8 cellular contexts compared by ENCODE assay signal in the genomic region with DNA sequence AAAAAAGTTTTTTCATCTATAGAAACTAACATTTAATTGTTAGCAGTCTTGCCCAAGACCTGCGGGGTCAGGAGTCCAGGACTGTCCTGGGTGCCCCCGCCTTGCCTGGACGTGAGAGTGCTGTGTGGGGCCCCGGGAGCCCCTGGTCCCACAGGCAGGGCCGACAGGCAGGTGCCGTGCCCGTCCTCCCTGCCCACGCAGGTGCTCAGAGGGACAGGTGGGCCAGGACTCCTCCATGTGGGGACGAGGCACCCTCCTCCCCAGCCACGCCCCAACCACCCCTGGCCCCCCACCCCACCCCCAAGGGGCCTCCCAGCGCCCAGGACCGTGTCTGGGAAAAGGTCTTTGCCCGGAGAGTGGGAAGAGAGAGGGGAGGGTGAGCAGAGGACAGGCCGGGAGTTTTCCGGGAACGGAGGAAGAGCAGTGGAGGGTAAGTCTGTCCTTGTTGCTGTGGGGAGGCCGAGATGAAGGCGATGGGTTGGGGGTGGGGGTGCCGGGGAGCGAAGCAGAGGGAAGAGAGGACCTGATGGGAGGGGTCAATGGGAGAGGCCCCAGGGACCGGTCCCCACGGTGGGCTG. TPM values are rescaled to one million over a fixed set of nuclear protein-coding genes. Genes with fewer than 3 reads are reported as not detected.
A peak's percentile ranks its signal among the peaks of the same experiment; 100 is the strongest.
DNase-seq lines count a peak whose midpoint lies in the region; ATAC-seq and TF ChIP-seq lines count a peak whose summit lies in the region.

No MANE protein-coding gene starts in this region.

- H3K9me3 Mint-ChIP-seq in dendritic cell treated with granulocyte-macrophage colony-stimulating factor and Interleukin-4, amounts not matched to agents 40 ng/mL and 50 ng/mL, for 4 days = no peaks in the 10 kb centered on the region
- no peaks in the 10 kb centered on the region for H3K9me3 Mint-ChIP-seq in naive B cell

- CTCF ChIA-PET in BJ (lab: Yijun Ruan, JAX) = interaction anchor here (0.7 to 1.7 kb wide), 3 partner anchors 64 to 80 kb away, joined by 3 read pairs; a partner anchor contains a TSS

- peak overlapping the region; percentile 92 for H3K27ac Mint-ChIP-seq in dendritic cell treated with granulocyte-macrophage colony-stimulating factor and Interleukin-4, amounts not matched to agents 40 ng/mL and 50 ng/mL, for 4 days
- H3K27ac Mint-ChIP-seq in naive B cell = peak overlapping the region in 4 of 6 donors; percentile 59 to 89 (median 83)

- peaks cover under 1% of the 10 kb centered on the region for H3K36me3 Mint-ChIP-seq in dendritic cell treated with granulocyte-macrophage colony-stimulating factor and Interleukin-4, amounts not matched to agents 40 ng/mL and 50 ng/mL, for 4 days (ENCODE audit: low read depth)
- H3K36me3 Mint-ChIP-seq in naive B cell = no peaks in the 10 kb centered on the region

- POLR2A ChIA-PET in BJ (lab: Charles Lee) = no interaction called here

- TF ChIP-seq CTCF in BJ (IDR thresholded peaks at IDR 0.05; ENCODE audit: insufficient read depth, low read depth, low read length) = no peak

- ATAC-seq in naive B cell (ENCODE audit: low read depth in 2 of 2) = no peak
- ATAC-seq in GM21360 (IDR thresholded peaks at IDR 0.05; ENCODE audit: unreplicated experiment) = no peak

- peaks cover 45% of the 10 kb centered on the region for H3K4me1 Mint-ChIP-seq in dendritic cell treated with granulocyte-macrophage colony-stimulating factor and Interleukin-4, amounts not matched to agents 40 ng/mL and 50 ng/mL, for 4 days (ENCODE audit: low read depth)
- peaks cover 6 to 20% (median 8%) of the 10 kb centered on the region in 3 donors for H3K4me1 Mint-ChIP-seq in naive B cell

- no peaks in the 10 kb centered on the region for H3K36me3 ChIP-seq in BJ (ENCODE audit: control insufficient read depth, insufficient read depth, low read length)

- H3K4me3 ChIP-seq in BJ (ENCODE audit: low read depth, low read length) = peak overlapping the region; percentile 68

- DNase-seq in BJ (ENCODE audit: low read depth) (no peak), NCI-H146 (lab: John Stamatoyannopoulos, UW) (peak; percentile 34), naive B cell (no peak), GM03348 (ENCODE audit: low spot score) (no peak), DMS153 (lab: John Stamatoyannopoulos, UW) (no peak), Kasumi-1 (lab: John Stamatoyannopoulos, UW) (no peak)

- H3K4me3 Mint-ChIP-seq in dendritic cell treated with granulocyte-macrophage colony-stimulating factor and Interleukin-4, amounts not matched to agents 40 ng/mL and 50 ng/mL, for 4 days = peak overlapping the region; percentile 95
- peak overlapping the region; percentile 75 to 93 (median 84) for H3K4me3 Mint-ChIP-seq in naive B cell

- no peaks in the 10 kb centered on the region for H3K27me3 ChIP-seq in BJ (ENCODE audit: control insufficient read depth, insufficient read depth, low read length)

- no peaks in the 10 kb centered on the region for H3K27me3 Mint-ChIP-seq in dendritic cell treated with granulocyte-macrophage colony-stimulating factor and Interleukin-4, amounts not matched to agents 40 ng/mL and 50 ng/mL, for 4 days
- H3K27me3 Mint-ChIP-seq in naive B cell = no peaks in the 10 kb centered on the region

- intact Hi-C loops in dendritic cell treated with granulocyte-macrophage colony-stimulating factor and Interleukin-4, amounts not matched to agents 40 ng/mL and 50 ng/mL, for 4 days (cut with micrococcal nuclease) = loop anchor here (10.0 kb wide), 1 partner anchor 45 kb away; a partner anchor contains a TSS

RNA-seq across cellular contexts. Expression of a gene that starts 2.7 kb away (rescaled TPM):
- polyA plus RNA-seq in BJ (2011; rRNA removed) (0.36 and 0.40 TPM in 2 replicates), naive B cell (ENCODE audit: low read depth in 6 of 6) (not detected)
- polyA minus RNA-seq in BJ (2011; rRNA and poly(A)+ RNA removed) = not detected in 2 replicates

RNA-seq across cellular contexts. Expression of a gene that starts 4.3 kb away (rescaled TPM):
- polyA plus RNA-seq in BJ (2011; rRNA removed) = 0.48 and 0.60 TPM in 2 replicates
- 0.62 TPM in 1 of 2 replicates, not detected in the other for polyA minus RNA-seq in BJ (2011; rRNA and poly(A)+ RNA removed)
- polyA plus RNA-seq in naive B cell (ENCODE audit: low read depth in 6 of 6) = not detected

RNA-seq across cellular contexts. Expression of a gene that starts 4.8 kb away (rescaled TPM):
- 46.9 and 71.9 TPM in 2 replicates for polyA plus RNA-seq in BJ (2011; rRNA removed)
- 70.4 and 101 TPM in 2 replicates for polyA minus RNA-seq in BJ (2011; rRNA and poly(A)+ RNA removed)
- polyA plus RNA-seq in naive B cell (ENCODE audit: low read depth in 6 of 6) = 100 to 1,000 TPM in 1 of 6 donors, 10 to 100 TPM in 5; 48.2 to 105 (median 55.1) TPM

RNA-seq across cellular contexts. Expression of a gene that starts 28.0 kb away (rescaled TPM):
- polyA plus RNA-seq in BJ (2011; rRNA removed) (0.31 and 0.58 TPM in 2 replicates), naive B cell (ENCODE audit: low read depth in 6 of 6) (1 to 10 TPM in 1 of 6 donors, under 1 TPM in 1, not detected in 4; 0.41 to 1.4 TPM)
- polyA minus RNA-seq in BJ (2011; rRNA and poly(A)+ RNA removed) = 0.47 TPM in 1 of 2 replicates, not detected in the other

RNA-seq across cellular contexts. Expression of a gene that starts 33.5 kb away (rescaled TPM):
- polyA plus RNA-seq in BJ (2011; rRNA removed) (0.01 and 0.06 TPM in 2 replicates), naive B cell (ENCODE audit: low read depth in 6 of 6) (not detected)
- polyA minus RNA-seq in BJ (2011; rRNA and poly(A)+ RNA removed) = not detected in 2 replicates
